ENCODE assay signal across 8 cellular contexts in genomic region chr1:12472798-12473551, GRCh38.
DNase-seq lines count a peak whose midpoint lies in the region; ATAC-seq and TF ChIP-seq lines count a peak whose summit lies in the region.

No MANE protein-coding gene starts in this region.

- DNase-seq in GM20000 (ENCODE audit: low spot score) (peak; percentile 22), heart left ventricle (peak in 1 of 5 donors; percentile 39), NCI-H1417 (lab: John Stamatoyannopoulos, UW) (no peak), NCI-H2107 (lab: John Stamatoyannopoulos, UW) (no peak), NCI-H2196 (lab: John Stamatoyannopoulos, UW; ENCODE audit: unreplicated experiment) (no peak)
- peak; percentile 44 to 45 for DNase-seq in activated CD8-positive, alpha-beta memory T cell treated with anti-CD3 and anti-CD28 coated beads for 1 hour (ENCODE audit: extremely low read depth in 1 of 2, low read depth in 1 of 2)
- DNase-seq in stimulated activated CD8-positive, alpha-beta memory T cell treated with anti-CD3 and anti-CD28 coated beads, Interleukin-12 subunit alpha, Interleukin-12 subunit beta, amount 100 ng/mL, for 4 hours (ENCODE audit: low read depth): peak; percentile 54

- H3K36me3 ChIP-seq in heart left ventricle: peaks cover 0 to 6% (median 0%) of the 10 kb centered on the region in 9 donors

- H3K4me3 ChIP-seq in heart left ventricle: no peak overlapping the region

- no peaks in the 10 kb centered on the region for H3K27me3 ChIP-seq in heart left ventricle

- WGBS in heart left ventricle, 4 donors: 48 to 67% (median 60%) methylated on average over 12 of the region's 12 CpGs

- H3K4me1 ChIP-seq in heart left ventricle: peaks cover 4 to 86% (median 62%) of the 10 kb centered on the region in 12 donors

- TF ChIP-seq POLR2A in heart left ventricle (IDR thresholded peaks at IDR 0.05): no peak

- intact Hi-C loops in heart left ventricle (cut with DNase I): loop anchor here in 6 of 10 donors (10.0 kb wide), 3 partner anchors 122 to 142 kb away; partner anchors contain the start of gene DHRS3 (in 2 of the 6)

- ATAC-seq in heart left ventricle (peak in 2 of 4 donors; percentile 16 to 19), GM21528 (IDR thresholded peaks at IDR 0.05; ENCODE audit: low FRiP score, unreplicated experiment) (no peak)

- TF ChIP-seq CTCF in GM20000 (IDR thresholded peaks at IDR 0.05; ENCODE audit: extremely low read depth, missing control alignments): no peak
- TF ChIP-seq CTCF in heart left ventricle (IDR thresholded peaks at IDR 0.05): no peak

- H3K9me3 ChIP-seq in heart left ventricle: no peaks in the 10 kb centered on the region

- H3K27ac ChIP-seq in heart left ventricle: peak overlapping the region; percentile 27 to 86 (median 72)

Comparison
In these comparisons a context has a peak if more than half of its experiments do, and no peak if none do; other contexts are left out.
1. DNase-seq: peak in GM20000 (single experiment), activated CD8-positive, alpha-beta memory T cell treated with anti-CD3 and anti-CD28 coated beads for 1 hour (2 of 2) and stimulated activated CD8-positive, alpha-beta memory T cell treated with anti-CD3 and anti-CD28 coated beads, Interleukin-12 subunit alpha, Interleukin-12 subunit beta, amount 100 ng/mL, for 4 hours (single experiment); none in NCI-H1417 (0 of 3), NCI-H2107 (single experiment) and NCI-H2196 (single experiment).